Comparison of ENCODE assay signal across 2 cellular contexts in the genomic region with DNA sequence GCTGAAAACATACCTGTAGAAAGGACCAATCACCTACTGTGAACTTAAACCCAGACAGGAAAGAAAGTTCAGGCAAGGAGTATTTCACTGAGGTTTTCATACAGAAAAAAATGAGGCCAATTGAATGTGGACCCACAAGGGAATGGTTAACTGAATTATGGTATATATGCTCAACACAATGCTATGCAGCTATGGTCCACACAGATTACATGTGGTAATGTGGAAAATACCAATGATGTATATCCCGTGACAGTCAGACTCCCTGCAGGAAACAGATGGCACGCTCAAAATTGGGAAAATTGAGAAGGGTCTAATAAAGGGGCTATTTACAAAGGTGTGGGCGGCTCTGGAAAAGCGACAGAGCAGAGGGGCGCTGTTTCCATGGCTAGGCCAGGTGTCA.
TF ChIP-seq lines count a peak whose summit lies in the region.

No MANE protein-coding gene starts in this region.

TF ChIP-seq in HepG2, 621 proteins besides CTCF, POLR2A, EP300 and RAD21:
- TF ChIP-seq ZNF670 (CRISPR knock-in tag; IDR thresholded peaks at IDR 0.05; ENCODE audit: borderline replicate concordance) (0 out of 2 replicates have a peak, but pooled peaks have one; percentile 7), ZBTB33 (CRISPR knock-in tag; IDR thresholded peaks at IDR 0.05) (no peak), DZIP1 (CRISPR knock-in tag; IDR thresholded peaks at IDR 0.05) (no peak), POGK (CRISPR knock-in tag; conservative IDR thresholded peaks at IDR 0.05) (0 out of 2 replicates have a peak, but pooled peaks have one; percentile 39)
TF ChIP-seq in HepG2: peak in this region for 2.

TF ChIP-seq in WTC11, 78 proteins besides CTCF, POLR2A, EP300 and RAD21:
- TF ChIP-seq IRF2 (CRISPR knock-in tag; IDR thresholded peaks at IDR 0.05; ENCODE audit: borderline replicate concordance, low read depth): no peak
- no peak for TF ChIP-seq ZNF416 (CRISPR knock-in tag; IDR thresholded peaks at IDR 0.05)
- TF ChIP-seq, protein P1, sequence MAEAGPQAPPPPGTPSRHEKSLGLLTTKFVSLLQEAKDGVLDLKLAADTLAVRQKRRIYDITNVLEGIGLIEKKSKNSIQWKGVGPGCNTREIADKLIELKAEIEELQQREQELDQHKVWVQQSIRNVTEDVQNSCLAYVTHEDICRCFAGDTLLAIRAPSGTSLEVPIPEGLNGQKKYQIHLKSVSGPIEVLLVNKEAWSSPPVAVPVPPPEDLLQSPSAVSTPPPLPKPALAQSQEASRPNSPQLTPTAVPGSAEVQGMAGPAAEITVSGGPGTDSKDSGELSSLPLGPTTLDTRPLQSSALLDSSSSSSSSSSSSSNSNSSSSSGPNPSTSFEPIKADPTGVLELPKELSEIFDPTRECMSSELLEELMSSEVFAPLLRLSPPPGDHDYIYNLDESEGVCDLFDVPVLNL (CRISPR knock-in tag; IDR thresholded peaks at IDR 0.05; ENCODE audit: borderline replicate concordance, low read depth): no peak
- no peak for TF ChIP-seq TEAD4 (CRISPR knock-in tag; IDR thresholded peaks at IDR 0.05)
- no peak for TF ChIP-seq IRF1 (CRISPR knock-in tag; IDR thresholded peaks at IDR 0.05)
- TF ChIP-seq ESRRA (CRISPR knock-in tag; IDR thresholded peaks at IDR 0.05; ENCODE audit: borderline replicate concordance): no peak
- no peak for TF ChIP-seq TEAD1 (CRISPR knock-in tag; IDR thresholded peaks at IDR 0.05)
